ENCODE assay signal across 8 cellular contexts in genomic region chr9:79233542-79233941, GRCh38.
DNase-seq lines count a peak whose midpoint lies in the region; ATAC-seq, FAIRE-seq and TF ChIP-seq lines count a peak whose summit lies in the region.

No MANE protein-coding gene starts in this region.

- CTCF ChIA-PET in IMR-90 (lab: Yijun Ruan, JAX), result interaction anchor here (0.6 kb wide), 1 partner anchor 11 kb away, joined by 3 read pairs; no protein-coding TSS in a partner anchor
- CTCF ChIA-PET in H1 (lab: Charles Lee; ENCODE audit: partially characterized antibody), result interaction anchor here (0.8 to 3.2 kb wide), 10 partner anchors 9 to 173 kb away, joined by 3 to 14 read pairs (median 4); no protein-coding TSS in a partner anchor

- H4K8ac ChIP-seq in IMR-90 (ENCODE audit: low read depth in 2 of 2, low read length in 2 of 2), result no peak overlapping the region
- H4K8ac ChIP-seq in H1 (ENCODE audit: extremely low read depth, insufficient read depth, low read length), result no peak overlapping the region

- BruUV-seq in IMR-90 (replicated peaks; lab: Mats Ljungman, UMichigan), result no TSS peak

- H3K4me2 ChIP-seq in IMR-90 (ENCODE audit: low read depth, low read length), result no peak overlapping the region
- H3K4me2 ChIP-seq in H1 (ENCODE audit: insufficient read depth in 1 of 2, low read depth in 2 of 2, low read length in 2 of 2), result no peak overlapping the region

- H3K36me3 ChIP-seq in IMR-90 (ENCODE audit: control insufficient read depth, insufficient read depth, low read length) (no peaks in the 10 kb centered on the region), H1 (ENCODE audit: control insufficient read depth in 2 of 4, insufficient read depth in 4 of 4, low read length in 3 of 4) (no peaks in the 10 kb centered on the region), vagina (no peaks in the 10 kb centered on the region), thyroid gland (no peaks in the 10 kb centered on the region)

- POLR2A ChIA-PET in IMR-90 (lab: Charles Lee; ENCODE audit: unreplicated experiment) (no interaction called here), H1 (lab: Charles Lee; ENCODE audit: partially characterized antibody) (no interaction called here)

- intact Hi-C loops in IMR-90 (cut with micrococcal nuclease) (loop anchor here (1.0 to 2.0 kb wide), 2 partner anchors 103 to 631 kb away; no protein-coding TSS in a partner anchor), vagina (cut with DNase I) (no loop called here), thyroid gland (cut with DNase I) (no loop called here)

- H2AK9ac ChIP-seq in IMR-90 (replicated peaks; ENCODE audit: low read depth, low read length, poor library complexity), result no peak overlapping the region

- H4K20me1 ChIP-seq in IMR-90 (ENCODE audit: insufficient read depth, low read length), result no peaks in the 10 kb centered on the region
- no peaks in the 10 kb centered on the region for H4K20me1 ChIP-seq in H1 (replicated peaks in 1 of 2; ENCODE audit: control insufficient read depth in 1 of 2, insufficient read depth in 2 of 2, low read length in 2 of 2)

- H3K4me3 ChIP-seq in IMR-90 (ENCODE audit: insufficient read depth, low read depth, low read length) (no peak overlapping the region), H1 (ENCODE audit: extremely low read depth in 1 of 4, insufficient read depth in 2 of 4, low read depth in 3 of 4, low read length in 4 of 4) (no peak overlapping the region), vagina (no peak overlapping the region), thyroid gland (replicated peaks in 1 of 3) (no peak overlapping the region)

- H3K9ac ChIP-seq in IMR-90 (ENCODE audit: low read depth, low read length) (no peak overlapping the region), H1 (replicated peaks in 1 of 4; ENCODE audit: extremely low read depth in 1 of 4, low read depth in 3 of 4, low read length in 3 of 4) (no peak overlapping the region)

- no peaks in the 10 kb centered on the region for H3K4me1 ChIP-seq in IMR-90 (ENCODE audit: control insufficient read depth, insufficient read depth, low read length)
- H3K4me1 ChIP-seq in H1 (replicated peaks in 1 of 4; ENCODE audit: control insufficient read depth in 3 of 4, insufficient read depth in 4 of 4, low read length in 3 of 4), result no peaks in the 10 kb centered on the region
- no peaks in the 10 kb centered on the region for H3K4me1 ChIP-seq in vagina
- H3K4me1 ChIP-seq in thyroid gland, result no peaks in the 10 kb centered on the region

- TF ChIP-seq RAD21 in IMR-90 (IDR thresholded peaks at IDR 0.05; ENCODE audit: low read length) (peak; percentile 38), H1 (IDR thresholded peaks at IDR 0.05 in 1 of 2, conservative IDR thresholded peaks at IDR 0.05 in 1 of 2; ENCODE audit: low read depth in 2 of 2, low read length in 2 of 2) (peak; percentile 44 to 59)

- H2BK5ac ChIP-seq in IMR-90 (ENCODE audit: low read depth, low read length, poor library complexity, severe bottlenecking) (no peak overlapping the region), H1 (ENCODE audit: low read depth, low read length) (no peak overlapping the region)

- no peak overlapping the region for H4K5ac ChIP-seq in IMR-90 (ENCODE audit: low read depth, low read length)
- no peak overlapping the region for H4K5ac ChIP-seq in H1 (ENCODE audit: insufficient read length, low read depth, low read length)

- H3K79me1 ChIP-seq in IMR-90 (ENCODE audit: low read depth in 1 of 2, low read length in 2 of 2), result no peaks in the 10 kb centered on the region
- no peaks in the 10 kb centered on the region for H3K79me1 ChIP-seq in H1 (ENCODE audit: low read depth, low read length)

- no CpG with 5 or more reads among the region's 2 CpGs for WGBS in IMR-90 (ENCODE audit: extremely low coverage in 2 of 2, insufficient read length in 1 of 2), 2 experiments
- WGBS in H1 (ENCODE audit: extremely low coverage in 1 of 2, insufficient coverage in 1 of 2, insufficient read length in 1 of 2, insufficient replicate concordance in 2 of 2, low coverage in 1 of 2, low lambda C conversion rate in 2 of 2, missing lambda C conversion rate in 1 of 2), 2 experiments, result 92% methylated on average over 2 of the region's 2 CpGs; no CpG with 5 or more reads in 1 of the 2 experiments
- 91% methylated on average over 2 of the region's 2 CpGs for WGBS in thyroid gland, 2 donors

- no peak overlapping the region for H3K14ac ChIP-seq in IMR-90 (replicated peaks; ENCODE audit: low read depth, low read length)
- H3K14ac ChIP-seq in H1 (ENCODE audit: insufficient read length), result no peak overlapping the region

- H3K27me3 ChIP-seq in IMR-90 (ENCODE audit: control insufficient read depth, insufficient read depth, low read length) (no peaks in the 10 kb centered on the region), H1 (replicated peaks in 1 of 4; ENCODE audit: control insufficient read depth in 3 of 4, extremely low read depth in 1 of 4, insufficient read depth in 3 of 4, low read length in 3 of 4) (no peaks in the 10 kb centered on the region), vagina (no peaks in the 10 kb centered on the region), thyroid gland (no peaks in the 10 kb centered on the region)

- H2BK20ac ChIP-seq in IMR-90 (ENCODE audit: low read depth, low read length), result peak overlapping the region; percentile 58
- no peak overlapping the region for H2BK20ac ChIP-seq in H1 (ENCODE audit: low read length)

- no peak overlapping the region for H3K56ac ChIP-seq in IMR-90 (ENCODE audit: extremely low read depth, insufficient read depth, low read length)
- H3K56ac ChIP-seq in H1 (replicated peaks; ENCODE audit: insufficient read length, low read depth, low read length), result no peak overlapping the region

- H3K27ac ChIP-seq in IMR-90 (ENCODE audit: insufficient read depth, low read length) (no peak overlapping the region), H1 (ENCODE audit: low read depth, low read length) (no peak overlapping the region), vagina (no peak overlapping the region), caudate nucleus (ENCODE audit: low read depth, low read length) (no peak overlapping the region), thyroid gland (no peak overlapping the region)

- H4K91ac ChIP-seq in IMR-90 (ENCODE audit: insufficient read depth, low read depth, low read length) (no peak overlapping the region), H1 (replicated peaks; ENCODE audit: insufficient read length, low read length) (no peak overlapping the region)

- no peaks in the 10 kb centered on the region for H3K9me1 ChIP-seq in IMR-90 (ENCODE audit: insufficient read depth, low read length)

- H2BK12ac ChIP-seq in H1 (ENCODE audit: low read depth, low read length), result no peak overlapping the region

- no peak for FAIRE-seq in H1 (lab: Jason Lieb, UNC)

- dilution Hi-C loops in IMR-90 (cut with HindIII; ENCODE audit: low sequenced_read_pairs, unreplicated experiment), result no loop called here

- H2BK15ac ChIP-seq in IMR-90 (ENCODE audit: low read depth, low read length), result no peak overlapping the region
- no peak overlapping the region for H2BK15ac ChIP-seq in H1 (ENCODE audit: low read length)

- ATAC-seq in GM18511 (IDR thresholded peaks at IDR 0.05; ENCODE audit: unreplicated experiment) (peak; percentile 74), IMR-90 (ENCODE audit: low read depth) (no peak), HG03139 (IDR thresholded peaks at IDR 0.05; ENCODE audit: unreplicated experiment) (no peak)

- no peak overlapping the region for H3K23ac ChIP-seq in IMR-90 (ENCODE audit: low read depth, low read length)
- no peak overlapping the region for H3K23ac ChIP-seq in H1 (ENCODE audit: insufficient read length)

- H3K18ac ChIP-seq in IMR-90 (ENCODE audit: low read depth, low read length) (no peak overlapping the region), H1 (ENCODE audit: extremely low read depth, low read length) (no peak overlapping the region)

- H2AK5ac ChIP-seq in IMR-90 (ENCODE audit: low read depth, low read length), result peak overlapping the region; percentile 20; the same call in 1 of the 2 replicates
- no peak overlapping the region for H2AK5ac ChIP-seq in H1 (ENCODE audit: low read depth, low read length)

- TF ChIP-seq CTCF in IMR-90 (conservative IDR thresholded peaks at IDR 0.05; ENCODE audit: low read depth, low read length) (peak; percentile 47), H1 (IDR thresholded peaks at IDR 0.05; ENCODE audit: control extremely low read depth in 1 of 3, insufficient read depth in 1 of 3, low read depth in 1 of 3, low read length in 3 of 3) (peak; percentile 46 to 51 (median 51)), vagina (IDR thresholded peaks at IDR 0.05) (no peak), thyroid gland (IDR thresholded peaks at IDR 0.05) (no peak)

- H3K23me2 ChIP-seq in H1 (ENCODE audit: low read depth, low read length), result no peaks in the 10 kb centered on the region

- in situ Hi-C loops in IMR-90 (cut with MboI; ENCODE audit: low sequenced_read_pairs), result no loop called here

- H3K79me2 ChIP-seq in H1 (ENCODE audit: control insufficient read depth in 1 of 2, insufficient read depth in 2 of 2, low read length in 2 of 2), result no peaks in the 10 kb centered on the region

- TF ChIP-seq POLR2A in IMR-90 (IDR thresholded peaks at IDR 0.05; ENCODE audit: low read depth, low read length) (no peak), H1 (IDR thresholded peaks at IDR 0.05; ENCODE audit: control extremely low read depth in 1 of 2, low read depth in 2 of 2, low read length in 2 of 2) (no peak), vagina (IDR thresholded peaks at IDR 0.05) (no peak), thyroid gland (IDR thresholded peaks at IDR 0.05) (no peak)

- H2BK120ac ChIP-seq in IMR-90 (ENCODE audit: low read depth, low read length) (no peak overlapping the region), H1 (replicated peaks; ENCODE audit: low read depth, low read length) (no peak overlapping the region)

- H2AFZ ChIP-seq in IMR-90 (replicated peaks; ENCODE audit: low read length, poor library complexity), result no peak overlapping the region
- no peak overlapping the region for H2AFZ ChIP-seq in H1 (ENCODE audit: low read length)

- H3K9me3 ChIP-seq in IMR-90 (ENCODE audit: control insufficient read depth, insufficient read depth, low read length) (0 out of 2 replicates have a peak, but pooled peaks cover 1% of the 10 kb centered on the region), H1 (ENCODE audit: insufficient read depth in 2 of 2, low read depth in 1 of 2, low read length in 1 of 2) (no peaks in the 10 kb centered on the region), vagina (no peaks in the 10 kb centered on the region), thyroid gland (no peaks in the 10 kb centered on the region)

- no peak for TF ChIP-seq EP300 in H1 (IDR thresholded peaks at IDR 0.05; ENCODE audit: borderline replicate concordance in 1 of 2, low read depth in 2 of 2, low read length in 2 of 2)

- DNase-seq in A172 (ENCODE audit: low spot score) (peak; percentile 54), IMR-90 (peak; percentile 27), H1 (ENCODE audit: low read depth in 1 of 2, low spot score in 2 of 2) (peak in 1 of 2 experiments; percentile 34), vagina (ENCODE audit: extremely low spot score in 2 of 2) (no peak), caudate nucleus (lab: John Stamatoyannopoulos, UW) (no peak), thyroid gland (no peak)

- H3K4ac ChIP-seq in IMR-90 (ENCODE audit: low read depth, low read length) (no peak overlapping the region), H1 (replicated peaks; ENCODE audit: insufficient read length, low read depth, low read length) (no peak overlapping the region)

TF ChIP-seq in H1, 55 proteins besides CTCF, POLR2A, EP300 and RAD21 (continues in another document):
- TF ChIP-seq TAF1 (IDR thresholded peaks at IDR 0.05; ENCODE audit: low read depth, low read length) (no peak), EGR1 (IDR thresholded peaks at IDR 0.05; ENCODE audit: borderline replicate concordance, low read depth, low read length) (no peak)

Comparison
In these comparisons a context has a peak if more than half of its experiments do, and no peak if none do; other contexts are left out.
1. DNase-seq: peak in A172 (single experiment) and IMR-90 (single experiment); none in vagina (0 of 2), caudate nucleus (0 of 61) and thyroid gland (0 of 2).
2. CTCF ChIP-seq: peak in IMR-90 (single experiment) and H1 (3 of 3); none in vagina (0 of 3) and thyroid gland (0 of 6).